Comparison of ENCODE assay signal across 14 cellular contexts in the genomic region with DNA sequence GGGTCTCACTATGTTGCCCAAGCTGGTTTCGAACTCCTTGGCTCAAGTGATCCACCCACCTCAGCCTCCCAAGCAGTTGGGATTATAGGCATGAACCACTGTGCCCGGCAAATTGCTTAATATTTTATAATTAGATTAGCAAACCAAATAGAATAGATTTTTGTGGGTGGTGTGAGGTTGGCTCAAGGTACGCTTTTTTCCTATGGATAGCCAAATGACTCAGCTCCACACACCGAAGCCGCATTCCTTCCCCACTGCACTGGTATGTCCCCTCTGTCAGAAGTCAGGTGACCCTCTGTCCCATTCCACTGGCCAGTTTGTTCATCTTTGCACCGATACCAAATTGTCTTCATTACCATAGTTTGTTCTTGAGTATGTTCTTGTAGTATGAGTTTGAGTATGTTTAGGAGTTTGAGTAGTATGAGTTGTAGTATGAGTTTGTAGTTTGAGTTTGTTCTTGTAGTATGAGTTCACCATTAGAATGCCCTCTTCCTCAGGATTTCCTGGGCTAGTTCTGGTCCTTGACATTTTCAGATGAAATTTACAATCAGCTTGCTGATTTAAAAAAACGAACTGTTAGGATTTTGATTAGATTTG. TPM values are rescaled to one million over a fixed set of nuclear protein-coding genes. Genes with fewer than 3 reads are reported as not detected.
DNase-seq lines count a peak whose midpoint lies in the region; ATAC-seq and TF ChIP-seq lines count a peak whose summit lies in the region.
"Had no signal": no experiment of that assay in that cellular context is flagged by ENCODE, and none has a peak within 500 bp of the region (broad histone marks: within the 10 kb centered on the region; RNA-seq: fewer than 3 reads in every experiment).

No MANE protein-coding gene starts in this region.

- H3K4me2 ChIP-seq in HCT116 (ENCODE audit: low read length), result peak overlapping the region; percentile 90

- no peaks in the 10 kb centered on the region for H3K9me3 ChIP-seq in HCT116 (ENCODE audit: control insufficient read depth in 1 of 2, insufficient read depth in 1 of 2, low read depth in 1 of 2, low read length in 2 of 2)
- H3K9me3 ChIP-seq in adipocyte (ENCODE audit: control insufficient read depth, low read length), result no peaks in the 10 kb centered on the region
- no peaks in the 10 kb centered on the region for H3K9me3 ChIP-seq in spleen
- peaks cover 2% of the 10 kb centered on the region; the same call in 1 of the 2 replicates for H3K9me3 ChIP-seq in BE2C
- H3K9me3 ChIP-seq: breast epithelium had no signal

- TF ChIP-seq POLR2A in HCT116 (IDR thresholded peaks at IDR 0.05; ENCODE audit: borderline replicate concordance, extremely low read depth, insufficient read depth, insufficient read length), result no peak
- TF ChIP-seq POLR2A in spleen (IDR thresholded peaks at IDR 0.05), result no peak

- ATAC-seq in HCT116, result peak; percentile 64
- no peak for ATAC-seq in stimulated activated memory B cell treated with anti-CD40 and anti-IgM and Interleukin-4, amounts not matched to agents 10 μg/mL and 1 μg/mL and 100 μg/mL, for 72 hours

- no TSS peak for BruUV-seq in HCT116 (replicated peaks; lab: Mats Ljungman, UMichigan)

- H3K9me3 Mint-ChIP-seq in activated naive CD4-positive, alpha-beta T cell treated with anti-CD3 and anti-CD28 coated beads for 36 hours, result no peaks in the 10 kb centered on the region
- H3K9me3 Mint-ChIP-seq in stimulated activated memory B cell treated with anti-CD40 and anti-IgM and Interleukin-4, amounts not matched to agents 10 μg/mL and 1 μg/mL and 100 μg/mL, for 72 hours, result no peaks in the 10 kb centered on the region

- no peak overlapping the region for H3K4me3 Mint-ChIP-seq in activated naive CD4-positive, alpha-beta T cell treated with anti-CD3 and anti-CD28 coated beads for 36 hours
- H3K4me3 Mint-ChIP-seq in stimulated activated memory B cell treated with anti-CD40 and anti-IgM and Interleukin-4, amounts not matched to agents 10 μg/mL and 1 μg/mL and 100 μg/mL, for 72 hours, result no peak overlapping the region

- H3K36me3 ChIP-seq in HCT116 (ENCODE audit: control insufficient read depth in 1 of 2, insufficient read depth in 2 of 2, low read length in 2 of 2), result no peaks in the 10 kb centered on the region
- no peaks in the 10 kb centered on the region for H3K36me3 ChIP-seq in adipocyte (ENCODE audit: control insufficient read depth, insufficient read depth, low read length, severe bottlenecking)
- H3K36me3 ChIP-seq in spleen, result no peaks in the 10 kb centered on the region
- H3K36me3 ChIP-seq in BE2C, result no peaks in the 10 kb centered on the region
- H3K36me3 ChIP-seq: breast epithelium, right atrium auricular region had no signal

- WGBS in spleen, 5 donors, result 69 to 80% (median 75%) methylated on average over 7 of the region's 7 CpGs

- no peak overlapping the region for H2AFZ ChIP-seq in HCT116 (ENCODE audit: low read depth, low read length, poor library complexity, severe bottlenecking)

- H3K27ac ChIP-seq in HCT116 (ENCODE audit: low read depth, low read length) (peak overlapping the region; percentile 100), spleen (peak overlapping the region in 6 of 8 donors; percentile 10 to 65 (median 38))
- H3K27ac ChIP-seq: right atrium auricular region had no signal

- no peaks in the 10 kb centered on the region for H3K9me2 ChIP-seq in HCT116 (ENCODE audit: insufficient read depth)

- no peak overlapping the region for H3K27ac Mint-ChIP-seq in activated naive CD4-positive, alpha-beta T cell treated with anti-CD3 and anti-CD28 coated beads for 36 hours
- H3K27ac Mint-ChIP-seq in stimulated activated memory B cell treated with anti-CD40 and anti-IgM and Interleukin-4, amounts not matched to agents 10 μg/mL and 1 μg/mL and 100 μg/mL, for 72 hours, result no peak overlapping the region

- intact Hi-C loops in HCT116 (cut with micrococcal nuclease), result no loop called here
- intact Hi-C loops in spleen (cut with DNase I; ENCODE audit: low total_unique reads), result no loop called here
- intact Hi-C loops in activated naive CD4-positive, alpha-beta T cell treated with anti-CD3 and anti-CD28 coated beads for 36 hours (cut with micrococcal nuclease), result no loop called here

- RAD21 ChIA-PET in HCT116 (lab: Charles Lee; ENCODE audit: low non-redundant PET in 1 of 2, low total read pairs in 2 of 2, uncharacterized antibody in 2 of 2, unreplicated experiment in 2 of 2), result interaction anchor here in 1 of 2 experiments (0.7 kb wide), 1 partner anchor 47 kb away, joined by 3 read pairs; no protein-coding TSS in a partner anchor

- H4K20me1 ChIP-seq in HCT116 (ENCODE audit: insufficient read depth), result no peaks in the 10 kb centered on the region

- H3K4me3 ChIP-seq in HCT116 (replicated peaks in 1 of 2; ENCODE audit: low read depth in 1 of 2, low read length in 2 of 2), result peak overlapping the region in 1 of 2 experiments; percentile 29; a peak in 2 of 4 replicates
- H3K4me3 ChIP-seq in adipocyte (ENCODE audit: low read length), result no peak overlapping the region
- H3K4me3 ChIP-seq in foreskin fibroblast (ENCODE audit: low read depth in 1 of 2, low read length in 2 of 2), result no peak overlapping the region
- no peak overlapping the region for H3K4me3 ChIP-seq in spleen
- no peak overlapping the region for H3K4me3 ChIP-seq in BE2C (ENCODE audit: low read depth, low read length)
- H3K4me3 ChIP-seq: breast epithelium, right atrium auricular region had no signal

- POLR2A ChIA-PET in HCT116 (lab: Charles Lee), result interaction anchor here (1.1 to 2.2 kb wide), 2 partner anchors 30 to 39 kb away, joined by 4 to 8 read pairs; no protein-coding TSS in a partner anchor

- TF ChIP-seq RAD21 in HCT116 (IDR thresholded peaks at IDR 0.05; ENCODE audit: low read depth), result no peak

- H3K36me3 Mint-ChIP-seq in activated naive CD4-positive, alpha-beta T cell treated with anti-CD3 and anti-CD28 coated beads for 36 hours (ENCODE audit: low read depth), result no peaks in the 10 kb centered on the region
- no peaks in the 10 kb centered on the region for H3K36me3 Mint-ChIP-seq in stimulated activated memory B cell treated with anti-CD40 and anti-IgM and Interleukin-4, amounts not matched to agents 10 μg/mL and 1 μg/mL and 100 μg/mL, for 72 hours

- H3K79me2 ChIP-seq in HCT116 (ENCODE audit: insufficient read depth, low read length), result no peaks in the 10 kb centered on the region

- TF ChIP-seq CTCF in HCT116 (IDR thresholded peaks at IDR 0.05 in 2 of 3, conservative IDR thresholded peaks at IDR 0.05 in 1 of 3; ENCODE audit: borderline replicate concordance in 1 of 3, insufficient read depth in 1 of 3, low read depth in 2 of 3, low read length in 2 of 3) (no peak), foreskin fibroblast (IDR thresholded peaks at IDR 0.05; ENCODE audit: low read depth, low read length) (no peak), spleen (IDR thresholded peaks at IDR 0.05 in 8 of 11, conservative IDR thresholded peaks at IDR 0.05 in 3 of 11) (no peak), BE2C (IDR thresholded peaks at IDR 0.05; ENCODE audit: low read depth, low read length) (no peak)

- peak overlapping the region; percentile 61 for H3K9ac ChIP-seq in HCT116 (ENCODE audit: low read length)
- no peak overlapping the region for H3K9ac ChIP-seq in adipocyte (ENCODE audit: low read length)

- CTCF ChIA-PET in HCT116 (lab: Charles Lee), result interaction anchor here (1.2 to 3.6 kb wide), 4 partner anchors 30 to 321 kb away, joined by 3 to 20 read pairs (median 8); a partner anchor contains a TSS
- CTCF ChIA-PET in activated naive CD4-positive, alpha-beta T cell treated with anti-CD3 and anti-CD28 coated beads for 36 hours (lab: Charles Lee), result interaction anchor here (0.7 kb wide), 2 partner anchors 17 to 46 kb away, joined by 3 to 4 read pairs; no protein-coding TSS in a partner anchor

- H3K4me1 Mint-ChIP-seq in activated naive CD4-positive, alpha-beta T cell treated with anti-CD3 and anti-CD28 coated beads for 36 hours (ENCODE audit: low read depth), result peaks cover 6% of the 10 kb centered on the region
- peaks cover 15% of the 10 kb centered on the region for H3K4me1 Mint-ChIP-seq in stimulated activated memory B cell treated with anti-CD40 and anti-IgM and Interleukin-4, amounts not matched to agents 10 μg/mL and 1 μg/mL and 100 μg/mL, for 72 hours

- DNase-seq in HCT116 (ENCODE audit: low read depth, low spot score) (peak; percentile 67), adipocyte (ENCODE audit: low read depth) (peak; percentile 76), foreskin fibroblast (peak; percentile 48 to 56), spleen (no peak), BE2C (no peak), NCI-H1417 (lab: John Stamatoyannopoulos, UW) (no peak)
- DNase-seq in activated naive CD4-positive, alpha-beta T cell treated with anti-CD3 and anti-CD28 coated beads for 36 hours, result no peak
- DNase-seq: activated T-cell treated with anti-CD3 and anti-CD28 coated beads, Interleukin-2, amount 50 U/mL, for 48 hours; DMS153; NCI-H774 had no signal

- H3K27me3 ChIP-seq in HCT116 (ENCODE audit: insufficient read depth, low read length) (no peaks in the 10 kb centered on the region), adipocyte (replicated peaks; ENCODE audit: control insufficient read depth, insufficient read depth, low read length) (no peaks in the 10 kb centered on the region), spleen (replicated peaks in 1 of 7) (no peaks in the 10 kb centered on the region), BE2C (no peaks in the 10 kb centered on the region)
- H3K27me3 ChIP-seq: breast epithelium, right atrium auricular region had no signal

- no peaks in the 10 kb centered on the region for H3K27me3 Mint-ChIP-seq in activated naive CD4-positive, alpha-beta T cell treated with anti-CD3 and anti-CD28 coated beads for 36 hours (ENCODE audit: low read depth)
- no peaks in the 10 kb centered on the region for H3K27me3 Mint-ChIP-seq in stimulated activated memory B cell treated with anti-CD40 and anti-IgM and Interleukin-4, amounts not matched to agents 10 μg/mL and 1 μg/mL and 100 μg/mL, for 72 hours

- peaks cover 92 to 95% of the 10 kb centered on the region in 2 experiments for H3K4me1 ChIP-seq in HCT116 (ENCODE audit: control insufficient read depth in 1 of 2, insufficient read depth in 2 of 2, low read length in 2 of 2)
- H3K4me1 ChIP-seq in adipocyte (ENCODE audit: control insufficient read depth, insufficient read depth, low read length), result peaks cover 37% of the 10 kb centered on the region
- H3K4me1 ChIP-seq in spleen, result peaks cover 0 to 33% (median 18%) of the 10 kb centered on the region in 6 donors
- no peaks in the 10 kb centered on the region for H3K4me1 ChIP-seq in BE2C

RNA-seq across cellular contexts. Expression of a gene that starts 19.4 kb away (rescaled TPM):
- 6.6 TPM for total RNA-seq in HCT116 (2021; ENCODE audit: unreplicated experiment)
- polyA plus RNA-seq in HCT116 (2012), result 9.6 and 10.3 TPM in 2 replicates
- 1 to 10 TPM; 1.4 to 9.0 (median 3.2) TPM for total RNA-seq in spleen
- polyA plus RNA-seq in spleen, result 1 to 10 TPM; 2.2 to 4.0 (median 3.6) TPM
- under 1 TPM; 0.21 to 0.22 TPM for total RNA-seq in activated naive CD4-positive, alpha-beta T cell treated with anti-CD3 and anti-CD28 coated beads for 36 hours
- polyA plus RNA-seq in BE2C (2012; ENCODE audit: insufficient read depth, insufficient read length, low read depth), result 1.6 TPM

RNA-seq across cellular contexts. Expression of a gene that starts 44.2 kb away (rescaled TPM):
- total RNA-seq in HCT116 (2021; ENCODE audit: unreplicated experiment) (0.57 TPM), spleen (10 to 100 TPM in 6 of 7 donors, 1 to 10 TPM in 1; 9.5 to 47.2 (median 28.9) TPM)
- polyA plus RNA-seq in HCT116 (2012), result 0.14 and 0.42 TPM in 2 replicates
- 10 to 100 TPM; 24.5 to 36.4 (median 32.6) TPM for polyA plus RNA-seq in spleen
- total RNA-seq in activated naive CD4-positive, alpha-beta T cell treated with anti-CD3 and anti-CD28 coated beads for 36 hours, result not detected
- polyA plus RNA-seq in BE2C (2012; ENCODE audit: insufficient read depth, insufficient read length, low read depth), result 0.94 TPM
- total RNA-seq: H1 had no signal

Comparison
In these comparisons a context has a peak if more than half of its experiments do, and no peak if none do; other contexts are left out.
1. DNase-seq: peak in HCT116 (single experiment), adipocyte (single experiment) and foreskin fibroblast (2 of 2); none in spleen (single experiment), activated naive CD4-positive, alpha-beta T cell treated with anti-CD3 and anti-CD28 coated beads for 36 hours (single experiment), BE2C (single experiment) and NCI-H1417 (0 of 3).